In genomic region chr6:33588894-33589293, GRCh38 we compare ENCODE assay signal across 13 cellular contexts. TPM values are rescaled to one million over a fixed set of nuclear protein-coding genes. Genes with fewer than 3 reads are reported as not detected.
A peak's percentile ranks its signal among the peaks of the same experiment; 100 is the strongest.
DNase-seq lines count a peak whose midpoint lies in the region; ATAC-seq and TF ChIP-seq lines count a peak whose summit lies in the region.
"Had no signal": no experiment of that assay in that cellular context is flagged by ENCODE, and none has a peak within 500 bp of the region (broad histone marks: within the 10 kb centered on the region; RNA-seq: fewer than 3 reads in every experiment).

No MANE protein-coding gene starts in this region.

- no peak overlapping the region for H3K4ac ChIP-seq in neuronal stem cell (ENCODE audit: low read length)

- peaks cover 3 to 47% (median 33%) of the 10 kb centered on the region in 12 donors for H3K4me1 ChIP-seq in heart left ventricle
- H3K4me1 ChIP-seq in duodenal mucosa (ENCODE audit: control insufficient read depth in 1 of 2, insufficient read depth in 2 of 2, low read length in 2 of 2): peaks cover 39 to 45% of the 10 kb centered on the region in 2 donors
- peaks cover 4 to 13% of the 10 kb centered on the region in 2 donors for H3K4me1 ChIP-seq in neuronal stem cell (ENCODE audit: control insufficient read depth in 2 of 2, insufficient read depth in 1 of 2, low read depth in 1 of 2, low read length in 2 of 2)
- peaks cover 34 to 46% (median 39%) of the 10 kb centered on the region in 4 donors for H3K4me1 ChIP-seq in transverse colon
- H3K4me1 ChIP-seq: parathyroid adenoma had no signal

- H2BK12ac ChIP-seq in neuronal stem cell (ENCODE audit: low read length): no peak overlapping the region

- no peak overlapping the region for H3K14ac ChIP-seq in neuronal stem cell (ENCODE audit: low read length)

- H3K36me3 ChIP-seq in heart left ventricle: no peaks in the 10 kb centered on the region
- no peaks in the 10 kb centered on the region for H3K36me3 ChIP-seq in duodenal mucosa (ENCODE audit: control insufficient read depth in 1 of 2, insufficient read depth in 2 of 2, low read length in 2 of 2)
- no peaks in the 10 kb centered on the region for H3K36me3 ChIP-seq in neuronal stem cell (replicated peaks in 1 of 2; ENCODE audit: control insufficient read depth in 2 of 2, insufficient read depth in 2 of 2, low read length in 2 of 2)
- no peaks in the 10 kb centered on the region for H3K36me3 ChIP-seq in transverse colon

- DNase-seq in heart left ventricle (no peak), left cardiac atrium (no peak), neuronal stem cell (ENCODE audit: low spot score) (no peak), transverse colon (no peak)
- no peak for DNase-seq in activated CD4-positive, alpha-beta T cell treated with anti-CD3 and anti-CD28 coated beads for 1 hour
- DNase-seq: NCI-H2029 had no signal

- no peak for ATAC-seq in heart left ventricle
- no peak for ATAC-seq in left cardiac atrium
- ATAC-seq in HG03442 (IDR thresholded peaks at IDR 0.05; ENCODE audit: unreplicated experiment): no peak
- ATAC-seq in GM18870 (IDR thresholded peaks at IDR 0.05; ENCODE audit: unreplicated experiment): no peak
- ATAC-seq: effector memory CD8-positive, alpha-beta T cell; naive thymus-derived CD8-positive, alpha-beta T cell had no signal

- WGBS in heart left ventricle, 4 donors: 84 to 98% (median 91%) methylated on average over 4 of the region's 4 CpGs
- WGBS in neuronal stem cell (ENCODE audit: extremely low coverage in 2 of 2, insufficient read length in 2 of 2, insufficient replicate concordance in 1 of 2), 2 donors: no CpG with 5 or more reads among the region's 4 CpGs
- WGBS in transverse colon (ENCODE audit: low coverage in 1 of 2), 2 donors: 88% methylated on average over 4 of the region's 4 CpGs; no CpG with 5 or more reads in 1 of the 2 donors

- H3K4me2 ChIP-seq in neuronal stem cell (ENCODE audit: insufficient read depth, low read length, poor library complexity, severe bottlenecking): no peak overlapping the region

- peak overlapping the region; percentile 64 for H2AK5ac ChIP-seq in neuronal stem cell (ENCODE audit: low read depth, low read length)

- TF ChIP-seq CTCF in heart left ventricle (IDR thresholded peaks at IDR 0.05) (no peak), transverse colon (IDR thresholded peaks at IDR 0.05) (no peak)

- peak overlapping the region in 1 of 2 donors; percentile 25 for H3K9ac ChIP-seq in duodenal mucosa (ENCODE audit: low read depth in 1 of 2, low read length in 2 of 2)
- H3K9ac ChIP-seq in neuronal stem cell (ENCODE audit: low read depth, low read length, poor library complexity): no peak overlapping the region
- H3K9ac ChIP-seq: parathyroid adenoma had no signal

- TF ChIP-seq EP300 in transverse colon (IDR thresholded peaks at IDR 0.05; ENCODE audit: low read depth): no peak

- no peak overlapping the region for H3K18ac ChIP-seq in neuronal stem cell (ENCODE audit: low read length)

- H3K4me3 ChIP-seq in heart left ventricle (no peak overlapping the region), duodenal mucosa (ENCODE audit: low read depth in 1 of 2, low read length in 2 of 2) (no peak overlapping the region), neuronal stem cell (ENCODE audit: low read length in 2 of 2) (no peak overlapping the region), transverse colon (no peak overlapping the region)
- H3K4me3 ChIP-seq: SK-N-MC had no signal

- H3K9me3 ChIP-seq in heart left ventricle (no peaks in the 10 kb centered on the region), duodenal mucosa (ENCODE audit: control insufficient read depth in 1 of 2, low read length in 2 of 2) (no peaks in the 10 kb centered on the region), neuronal stem cell (replicated peaks in 1 of 2; ENCODE audit: control insufficient read depth in 2 of 2, insufficient read depth in 1 of 2, low read depth in 1 of 2, low read length in 2 of 2) (no peaks in the 10 kb centered on the region), transverse colon (no peaks in the 10 kb centered on the region)

- no peak overlapping the region for H2BK15ac ChIP-seq in neuronal stem cell (ENCODE audit: low read length)

- no peaks in the 10 kb centered on the region for H3K79me1 ChIP-seq in neuronal stem cell (ENCODE audit: low read depth, low read length)

- H2BK5ac ChIP-seq in neuronal stem cell (ENCODE audit: low read length): no peak overlapping the region

- H3K23ac ChIP-seq in neuronal stem cell (ENCODE audit: low read depth, low read length, poor library complexity): no peak overlapping the region

- H3K27me3 ChIP-seq in heart left ventricle: no peaks in the 10 kb centered on the region
- H3K27me3 ChIP-seq in duodenal mucosa (ENCODE audit: control insufficient read depth in 1 of 2, insufficient read depth in 2 of 2, low read length in 2 of 2): no peaks in the 10 kb centered on the region
- H3K27me3 ChIP-seq in neuronal stem cell (ENCODE audit: control insufficient read depth in 3 of 3, insufficient read depth in 3 of 3, low read depth in 1 of 3, low read length in 3 of 3): peaks cover 2 to 12% (median 7%) of the 10 kb centered on the region in 3 experiments
- peaks cover 5% of the 10 kb centered on the region for H3K27me3 ChIP-seq in transverse colon

- H2AFZ ChIP-seq in neuronal stem cell (ENCODE audit: low read length): no peak overlapping the region

- no peak overlapping the region for H4K8ac ChIP-seq in neuronal stem cell (ENCODE audit: low read depth, low read length)

- peak overlapping the region; percentile 16 to 94 (median 80) for H3K27ac ChIP-seq in heart left ventricle
- H3K27ac ChIP-seq in duodenal mucosa (ENCODE audit: low read depth, low read length): peak overlapping the region; percentile 5
- no peak overlapping the region for H3K27ac ChIP-seq in neuronal stem cell (replicated peaks; ENCODE audit: low read length)
- peak overlapping the region; percentile 83 to 93 (median 88) for H3K27ac ChIP-seq in transverse colon
- H3K27ac ChIP-seq: SK-N-MC had no signal

- no peak overlapping the region for H2BK120ac ChIP-seq in neuronal stem cell (ENCODE audit: low read depth, low read length)

- intact Hi-C loops in heart left ventricle (cut with DNase I): loop anchor here (1.0 to 10.0 kb wide), 18 partner anchors 33 to 566 kb away; partner anchors contain the start of gene ITPR3 (in 2 of the 10)
- intact Hi-C loops in left cardiac atrium (cut with DNase I): loop anchor here (2.0 to 10.0 kb wide), 5 partner anchors 46 to 566 kb away; no protein-coding TSS in a partner anchor
- intact Hi-C loops in transverse colon (cut with DNase I; ENCODE audit: low total_unique reads): loop anchor here (5.0 kb wide), 2 partner anchors 113 to 563 kb away; no protein-coding TSS in a partner anchor

- in situ Hi-C loops in transverse colon (cut with MboI; ENCODE audit: low pct_ligation_motif_present in 1 of 4, low pct_unique_long_range_greater_than_20kb in 1 of 4, low sequenced_read_pairs in 3 of 4): loop anchor here in 3 of 4 donors (5.0 to 10.0 kb wide), 2 partner anchors 113 to 116 kb away; no protein-coding TSS in a partner anchor

- no peak overlapping the region for H4K91ac ChIP-seq in neuronal stem cell (ENCODE audit: low read depth, low read length, poor library complexity)

- no peak for TF ChIP-seq POLR2A in heart left ventricle (IDR thresholded peaks at IDR 0.05)
- no peak for TF ChIP-seq POLR2A in transverse colon (IDR thresholded peaks at IDR 0.05)

RNA-seq across cellular contexts. Expression of gene BAK1, which starts 8.8 kb away (rescaled TPM):
- total RNA-seq in heart left ventricle: 10 to 100 TPM; 13.9 to 33.4 (median 18.9) TPM
- polyA plus RNA-seq in heart left ventricle: 10 to 100 TPM; 18.1 to 55.3 TPM
- 10 to 100 TPM; 17.6 to 21.6 TPM for total RNA-seq in left cardiac atrium
- 14.5 TPM for polyA plus RNA-seq in neuronal stem cell (2013, experiment 1 of 2)
- 14.1 TPM for polyA plus RNA-seq in neuronal stem cell (2013, experiment 2 of 2)
- 100 to 1,000 TPM in 1 of 4 donors, 10 to 100 TPM in 3; 52.2 to 134 (median 59.5) TPM for total RNA-seq in transverse colon

RNA-seq across cellular contexts. Expression of gene ITPR3, which starts 32.2 kb away (rescaled TPM):
- total RNA-seq in heart left ventricle (10 to 100 TPM in 2 of 9 donors, 1 to 10 TPM in 7; 4.8 to 33.5 (median 7.8) TPM), left cardiac atrium (10 to 100 TPM in 1 of 2 donors, 1 to 10 TPM in 1; 9.6 to 16.6 TPM), transverse colon (100 to 1,000 TPM; 105 to 262 (median 124) TPM)
- polyA plus RNA-seq in heart left ventricle: 1 to 10 TPM; 6.1 to 8.9 TPM
- polyA plus RNA-seq in neuronal stem cell (2013, experiment 1 of 2): 1.4 TPM
- polyA plus RNA-seq in neuronal stem cell (2013, experiment 2 of 2): 1.4 TPM
